Comparison of ENCODE assay signal across 10 cellular contexts in genomic region chr9:23820731-23821399, GRCh38. TPM values are rescaled to one million over a fixed set of nuclear protein-coding genes. Genes with fewer than 3 reads are reported as not detected.
DNase-seq lines count a peak whose midpoint lies in the region; ATAC-seq and TF ChIP-seq lines count a peak whose summit lies in the region.
"Had no signal": no experiment of that assay in that cellular context is flagged by ENCODE, and none has a peak within 500 bp of the region (broad histone marks: within the 10 kb centered on the region; RNA-seq: fewer than 3 reads in every experiment).

No MANE protein-coding gene starts in this region.

- H3K4me1 ChIP-seq in gastroesophageal sphincter (peaks cover 0 to 41% (median 10%) of the 10 kb centered on the region in 3 donors), Karpas-422 (ENCODE audit: low read length) (no peaks in the 10 kb centered on the region)

- H3K9ac ChIP-seq in Karpas-422 (ENCODE audit: low read length) = no peak overlapping the region

- H3K79me2 ChIP-seq in Karpas-422 (ENCODE audit: low read length) = no peaks in the 10 kb centered on the region

- H3K36me3 ChIP-seq in gastroesophageal sphincter (no peaks in the 10 kb centered on the region), Karpas-422 (ENCODE audit: insufficient read depth, low read length) (no peaks in the 10 kb centered on the region)

- TF ChIP-seq CTCF in gastroesophageal sphincter (IDR thresholded peaks at IDR 0.05) (no peak), GM13977 (IDR thresholded peaks at IDR 0.05; ENCODE audit: extremely low read depth, insufficient read depth, missing control alignments) (no peak)

- DNase-seq in G401 (ENCODE audit: low spot score) (peak; percentile 32), NCI-H69 (lab: John Stamatoyannopoulos, UW) (peak; percentile 88), posterior vena cava (ENCODE audit: low spot score) (peak; percentile 61), Karpas-422 (no peak), GM19240 (ENCODE audit: insufficient read length, low spot score) (no peak), GM13977 (ENCODE audit: low spot score) (no peak)
- DNase-seq: activated naive CD4-positive, alpha-beta T cell treated with Interleukin-2 at 50 U/mL for 16 hours had no signal

- peaks cover 77% of the 10 kb centered on the region for H3K27me3 ChIP-seq in gastroesophageal sphincter
- no peaks in the 10 kb centered on the region for H3K27me3 ChIP-seq in Karpas-422 (ENCODE audit: low read length)

- no peak for TF ChIP-seq POLR2A in gastroesophageal sphincter (IDR thresholded peaks at IDR 0.05)

- H2AFZ ChIP-seq in Karpas-422 (ENCODE audit: low read length) = no peak overlapping the region

- no peaks in the 10 kb centered on the region for H4K20me1 ChIP-seq in Karpas-422 (ENCODE audit: insufficient read depth, low read depth, low read length)

- no peaks in the 10 kb centered on the region for H3K9me2 ChIP-seq in Karpas-422 (replicated peaks; ENCODE audit: insufficient read depth, low read length)

- H3K27ac ChIP-seq in gastroesophageal sphincter = no peak overlapping the region
- no peak overlapping the region for H3K27ac ChIP-seq in Karpas-422 (ENCODE audit: low read length)

- intact Hi-C loops in posterior vena cava (cut with DNase I) = no loop called here

- peak overlapping the region; percentile 30 to 59 for H3K4me3 ChIP-seq in gastroesophageal sphincter
- no peak overlapping the region for H3K4me3 ChIP-seq in Karpas-422 (ENCODE audit: low read length)

- ATAC-seq in gastroesophageal sphincter = peak; percentile 26
- no peak for ATAC-seq in HG03432 (IDR thresholded peaks at IDR 0.05; ENCODE audit: unreplicated experiment)

- H3K9me3 ChIP-seq in gastroesophageal sphincter (no peaks in the 10 kb centered on the region), Karpas-422 (ENCODE audit: low read length) (0 out of 2 replicates have a peak, but pooled peaks cover 5% of the 10 kb centered on the region)

- no peak overlapping the region for H3K4me2 ChIP-seq in Karpas-422 (ENCODE audit: low read depth, low read length, poor library complexity, severe bottlenecking)

- in situ Hi-C loops in G401 (cut with HindIII; ENCODE audit: low sequenced_read_pairs) (no loop called here), GM13977 (cut with MboI; ENCODE audit: low pct_unique_long_range_greater_than_20kb, low sequenced_read_pairs, unreplicated experiment) (no loop called here)

- TF ChIP-seq EP300 in gastroesophageal sphincter (IDR thresholded peaks at IDR 0.05) = no peak

- WGBS in gastroesophageal sphincter (ENCODE audit: low coverage in 1 of 2), 2 donors = 0% methylated on average over 26 of the region's 74 CpGs; no CpG with 5 or more reads in 1 of the 2 donors

RNA-seq across cellular contexts. Expression of gene ELAVL2, which starts 5.2 kb away (rescaled TPM):
- not detected in 2 replicates for total RNA-seq in G401 (2014; rRNA removed; shearing (Covaris generic))
- total RNA-seq in gastroesophageal sphincter (under 1 TPM in 3 of 4 donors, not detected in 1; 0.13 to 0.62 (median 0.25) TPM), posterior vena cava (under 1 TPM in 1 of 2 donors, not detected in 1; 0.05 TPM)
- not detected in 2 replicates for total RNA-seq in Karpas-422 (2014; rRNA removed; shearing (Covaris generic); ENCODE audit: low replicate concordance)
- total RNA-seq: SK-MEL-5 had no signal

Comparison
In these comparisons a context has a peak if more than half of its experiments do, and no peak if none do; other contexts are left out.
1. DNase-seq: peak in G401 (single experiment), NCI-H69 (single experiment) and posterior vena cava (single experiment); none in Karpas-422 (single experiment), GM19240 (single experiment) and GM13977 (single experiment).